9 cellular contexts compared by ENCODE assay signal in the genomic region with DNA sequence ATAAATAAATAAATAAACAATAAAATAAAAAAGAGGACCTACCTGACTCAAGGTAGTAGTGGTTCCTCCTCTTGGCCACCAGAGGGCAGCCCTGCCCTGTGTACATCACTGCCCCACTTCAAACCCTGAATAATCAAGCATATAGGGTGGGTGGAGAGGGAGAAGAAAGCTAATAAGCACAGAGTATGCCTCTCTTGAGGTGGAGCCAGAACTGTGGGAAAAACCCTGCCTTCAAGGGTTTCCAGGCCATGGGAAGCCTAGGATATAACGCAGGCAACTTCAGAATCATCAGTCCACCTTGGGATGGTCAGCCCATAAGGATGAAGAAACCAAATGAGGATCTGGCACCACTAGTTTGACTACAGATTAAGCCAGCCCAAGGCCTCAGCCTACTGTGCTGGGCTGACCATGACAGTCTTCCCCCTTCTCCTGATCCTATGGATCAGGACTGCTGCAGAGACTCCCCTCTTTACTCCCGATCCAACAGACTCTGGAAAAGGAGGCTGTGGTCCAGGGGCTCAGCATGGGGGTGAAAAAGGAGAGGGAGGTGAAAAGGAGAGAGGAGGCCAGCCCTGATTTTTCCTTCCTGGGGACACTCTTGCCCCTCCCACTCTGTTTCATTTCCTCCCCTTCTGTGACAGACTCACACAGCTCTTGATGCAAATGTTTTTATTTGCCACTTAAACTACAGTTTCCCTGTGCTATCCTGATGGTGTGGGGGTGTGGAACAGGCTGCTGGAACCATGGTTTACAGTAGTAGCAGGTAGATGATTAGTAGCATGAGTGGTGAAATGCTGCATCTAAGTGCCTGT. TPM values are rescaled to one million over a fixed set of nuclear protein-coding genes. Genes with fewer than 3 reads are reported as not detected.
DNase-seq lines count a peak whose midpoint lies in the region; ATAC-seq and TF ChIP-seq lines count a peak whose summit lies in the region.
"Had no signal": no experiment of that assay in that cellular context is flagged by ENCODE, and none has a peak within 500 bp of the region (broad histone marks: within the 10 kb centered on the region; RNA-seq: fewer than 3 reads in every experiment).

No MANE protein-coding gene starts in this region.

- no peaks in the 10 kb centered on the region for H3K9me3 ChIP-seq in Karpas-422 (ENCODE audit: low read length)

- no peaks in the 10 kb centered on the region for H3K79me2 ChIP-seq in Karpas-422 (ENCODE audit: low read length)

- H3K27me3 ChIP-seq in Karpas-422 (ENCODE audit: low read length), result no peaks in the 10 kb centered on the region

- intact Hi-C loops in Calu3 (cut with micrococcal nuclease; ENCODE audit: unreplicated experiment), result loop anchor here (1.0 to 5.0 kb wide), 2 partner anchors 40 to 54 kb away; no protein-coding TSS in a partner anchor

- no peaks in the 10 kb centered on the region for H3K27me3 Mint-ChIP-seq in Calu3 (ENCODE audit: unreplicated experiment)
- H3K27me3 Mint-ChIP-seq: stimulated activated naive CD8-positive, alpha-beta T cell treated with anti-CD3 and anti-CD28 coated beads, Interleukin-15, Interleukin-2, amounts not matched to agents 100 ng/mL and 50 ng/mL, for 24 hours had no signal

- H2AFZ ChIP-seq in Karpas-422 (ENCODE audit: low read length), result no peak overlapping the region

- H3K9ac ChIP-seq in Karpas-422 (ENCODE audit: low read length), result no peak overlapping the region

- no peaks in the 10 kb centered on the region for H4K20me1 ChIP-seq in Karpas-422 (ENCODE audit: insufficient read depth, low read depth, low read length)

- ATAC-seq in GM19468 (IDR thresholded peaks at IDR 0.05; ENCODE audit: extremely low read depth, unreplicated experiment), result peak; percentile 51

- H3K4me3 ChIP-seq in Karpas-422 (ENCODE audit: low read length) (no peak overlapping the region), astrocyte of the spinal cord (ENCODE audit: low read depth, low read length) (no peak overlapping the region)

- no peak overlapping the region for H3K4me2 ChIP-seq in Karpas-422 (ENCODE audit: low read depth, low read length, poor library complexity, severe bottlenecking)

- TF ChIP-seq CTCF in Calu3 (IDR thresholded peaks at IDR 0.05; ENCODE audit: unreplicated experiment) (peak; percentile 79), astrocyte of the spinal cord (IDR thresholded peaks at IDR 0.05; ENCODE audit: low read depth, low read length) (peak; percentile 89)

- H3K4me1 ChIP-seq in Karpas-422 (ENCODE audit: low read length), result peaks cover 7% of the 10 kb centered on the region

- H3K9me2 ChIP-seq in Karpas-422 (replicated peaks; ENCODE audit: insufficient read depth, low read length), result no peaks in the 10 kb centered on the region

- no peaks in the 10 kb centered on the region for H3K4me1 Mint-ChIP-seq in Calu3 (ENCODE audit: low read depth, unreplicated experiment)

- DNase-seq in Calu3, result peak; percentile 49
- peak; percentile 64 for DNase-seq in Karpas-422
- peak; percentile 26 for DNase-seq in T follicular helper cell (ENCODE audit: low read depth)
- peak; percentile 57 for DNase-seq in astrocyte of the spinal cord (ENCODE audit: low read depth, low spot score)
- peak; percentile 85 for DNase-seq in iPS-NIHi7 (ENCODE audit: extremely low spot score)
- peak; percentile 37 to 45 for DNase-seq in stimulated activated CD4-positive, alpha-beta T cell treated with anti-CD3 and anti-CD28 coated beads, Interleukin-4, amount 100 ng/mL, for 4 hours
- no peak for DNase-seq in KG1 (lab: John Stamatoyannopoulos, UW)

- CTCF ChIA-PET in Calu3 (lab: Charles Lee), result interaction anchor here (0.6 to 1.3 kb wide), 8 partner anchors 8 to 57 kb away, joined by 3 to 6 read pairs (median 4); a partner anchor contains a TSS

- no peak overlapping the region for H3K27ac Mint-ChIP-seq in Calu3 (ENCODE audit: unreplicated experiment)

- H3K4me3 Mint-ChIP-seq in Calu3 (ENCODE audit: low read depth, unreplicated experiment), result no peak overlapping the region
- H3K4me3 Mint-ChIP-seq: stimulated activated naive CD8-positive, alpha-beta T cell treated with anti-CD3 and anti-CD28 coated beads, Interleukin-15, Interleukin-2, amounts not matched to agents 100 ng/mL and 50 ng/mL, for 24 hours had no signal

- no peak overlapping the region for H3K27ac ChIP-seq in Karpas-422 (ENCODE audit: low read length)

- in situ Hi-C loops in astrocyte of the spinal cord (cut with HindIII; ENCODE audit: low sequenced_read_pairs), result no loop called here

- BruUV-seq in Calu3 (replicated peaks; lab: Mats Ljungman, UMichigan), result no TSS peak

- peaks cover 34% of the 10 kb centered on the region for H3K36me3 Mint-ChIP-seq in Calu3 (ENCODE audit: insufficient read depth, unreplicated experiment)

- no peaks in the 10 kb centered on the region for H3K9me3 Mint-ChIP-seq in Calu3 (ENCODE audit: low read depth, unreplicated experiment)
- H3K9me3 Mint-ChIP-seq: stimulated activated naive CD8-positive, alpha-beta T cell treated with anti-CD3 and anti-CD28 coated beads, Interleukin-15, Interleukin-2, amounts not matched to agents 100 ng/mL and 50 ng/mL, for 24 hours had no signal

- no peaks in the 10 kb centered on the region for H3K36me3 ChIP-seq in Karpas-422 (ENCODE audit: insufficient read depth, low read length)

RNA-seq across cellular contexts. Expression of a gene that starts 10.1 kb away (rescaled TPM):
- 16.9 and 25.6 TPM in 2 replicates for total RNA-seq in Calu3 (2022)
- not detected in 2 replicates for total RNA-seq in Karpas-422 (2014; rRNA removed; shearing (Covaris generic); ENCODE audit: low replicate concordance)

RNA-seq across cellular contexts. Expression of a gene that starts 36.5 kb away (rescaled TPM):
- 12.6 and 13.0 TPM in 2 replicates for total RNA-seq in Calu3 (2022)
- 4.4 and 8.3 TPM in 2 replicates for total RNA-seq in Karpas-422 (2014; rRNA removed; shearing (Covaris generic); ENCODE audit: low replicate concordance)

RNA-seq across cellular contexts. Expression of a gene that starts 36.6 kb away (rescaled TPM):
- total RNA-seq in Calu3 (2022), result 18.1 and 20.2 TPM in 2 replicates
- total RNA-seq in Karpas-422 (2014; rRNA removed; shearing (Covaris generic); ENCODE audit: low replicate concordance), result not detected in 2 replicates

RNA-seq across cellular contexts. Expression of a gene that starts 43.7 kb away (rescaled TPM):
- total RNA-seq in Calu3 (2022), result 5.5 and 6.2 TPM in 2 replicates
- not detected in 2 replicates for total RNA-seq in Karpas-422 (2014; rRNA removed; shearing (Covaris generic); ENCODE audit: low replicate concordance)

RNA-seq across cellular contexts. Expression of a gene that starts 60.0 kb away (rescaled TPM):
- 28.3 and 30.0 TPM in 2 replicates for total RNA-seq in Calu3 (2022)
- 16.9 and 19.6 TPM in 2 replicates for total RNA-seq in Karpas-422 (2014; rRNA removed; shearing (Covaris generic); ENCODE audit: low replicate concordance)

Comparison
In these comparisons a context has a peak if more than half of its experiments do, and no peak if none do; other contexts are left out.
1. RNA of a gene that starts 10.1 kb away (total RNA-seq): 16.9 to 25.6 TPM in Calu3; not detected in Karpas-422; every median in the first group is over 10 times any median in the second.
2. RNA of a gene that starts 36.6 kb away (total RNA-seq): 18.1 to 20.2 TPM in Calu3; not detected in Karpas-422; every median in the first group is over 10 times any median in the second.